8 cellular contexts compared by ENCODE assay signal in the genomic region with DNA sequence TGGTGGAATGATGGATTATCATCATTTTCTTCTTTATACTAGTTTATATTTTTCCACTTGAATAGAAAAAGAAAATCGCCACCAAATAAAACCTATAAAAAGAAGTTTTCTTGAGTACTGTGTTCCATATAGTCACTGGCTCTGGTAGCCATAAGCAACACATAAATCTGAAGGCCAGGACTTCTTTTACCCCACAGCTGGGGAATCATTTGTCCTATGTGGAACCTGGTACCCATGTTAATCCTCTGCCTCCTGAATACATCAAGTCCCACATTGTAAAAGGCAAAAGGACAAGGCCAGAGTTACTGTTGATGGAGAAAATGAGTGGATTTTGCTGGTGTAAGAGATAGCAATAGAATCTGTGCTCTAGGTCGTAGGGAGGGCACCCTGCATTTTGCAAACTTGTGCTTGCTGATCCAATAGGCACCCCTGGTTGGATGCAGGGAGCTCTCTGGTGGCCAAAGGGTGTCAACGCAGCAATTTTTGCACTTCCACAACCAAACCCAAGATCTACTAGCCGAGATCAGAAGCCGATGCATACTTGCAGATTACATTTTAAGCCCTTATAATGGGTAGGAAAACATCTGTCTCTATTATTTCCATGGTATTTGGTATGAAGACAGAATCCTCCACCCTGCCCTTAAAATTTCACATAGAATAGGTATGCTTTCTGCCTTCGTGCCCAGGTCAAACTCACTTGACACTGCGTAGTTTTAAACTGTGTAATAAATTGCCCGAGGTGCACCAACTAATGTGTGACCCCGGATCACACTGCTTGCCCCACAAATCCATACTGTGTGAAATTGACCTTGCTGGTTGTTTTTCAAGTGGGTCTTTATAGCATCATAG.
DNase-seq lines count a peak whose midpoint lies in the region; ATAC-seq and TF ChIP-seq lines count a peak whose summit lies in the region.

No MANE protein-coding gene starts in this region.

- CTCF ChIA-PET in CD4-positive, alpha-beta memory T cell (lab: Charles Lee; ENCODE audit: partially characterized antibody), result no interaction called here

- H2AFZ ChIP-seq in parathyroid adenoma, result no peak overlapping the region

- no peaks in the 10 kb centered on the region for H3K4me1 ChIP-seq in parathyroid adenoma
- no peaks in the 10 kb centered on the region for H3K4me1 ChIP-seq in CD4-positive, alpha-beta memory T cell (ENCODE audit: insufficient read depth, low read length)

- peaks cover 55% of the 10 kb centered on the region for H3K27me3 Mint-ChIP-seq in activated T-cell treated with anti-CD3 and anti-CD28 coated beads, Interleukin-2, amount 50 U/mL, for 24 hours
- H3K27me3 Mint-ChIP-seq in CD4-positive, alpha-beta memory T cell, result no peaks in the 10 kb centered on the region

- intact Hi-C loops in Right ventricle myocardium inferior (cut with DNase I), result loop anchor here (2.0 to 5.0 kb wide), 2 partner anchors 219 to 348 kb away; no protein-coding TSS in a partner anchor
- intact Hi-C loops in cardiac septum (cut with DNase I), result loop anchor here (5.0 kb wide), 3 partner anchors 54 to 349 kb away; a partner anchor contains a TSS
- intact Hi-C loops in CD4-positive, alpha-beta memory T cell (cut with micrococcal nuclease), result loop anchor here (2.0 kb wide), 1 partner anchor 348 kb away; no protein-coding TSS in a partner anchor

- H3K36me3 Mint-ChIP-seq in activated T-cell treated with anti-CD3 and anti-CD28 coated beads, Interleukin-2, amount 50 U/mL, for 24 hours (ENCODE audit: low read depth), result no peaks in the 10 kb centered on the region
- no peaks in the 10 kb centered on the region for H3K36me3 Mint-ChIP-seq in CD4-positive, alpha-beta memory T cell

- no peak overlapping the region for H3K4me2 ChIP-seq in parathyroid adenoma (ENCODE audit: low read length)

- no peaks in the 10 kb centered on the region for H3K9me3 ChIP-seq in parathyroid adenoma (ENCODE audit: control insufficient read depth, low read length)
- H3K9me3 ChIP-seq in CD4-positive, alpha-beta memory T cell (ENCODE audit: control insufficient read depth in 1 of 2, low read length in 2 of 2), result no peaks in the 10 kb centered on the region

- H3K27me3 ChIP-seq in parathyroid adenoma (ENCODE audit: control insufficient read depth, insufficient read depth, low read length), result no peaks in the 10 kb centered on the region
- no peaks in the 10 kb centered on the region for H3K27me3 ChIP-seq in CD4-positive, alpha-beta memory T cell (ENCODE audit: insufficient read depth, low read length)

- no peak overlapping the region for H3K27ac ChIP-seq in parathyroid adenoma
- no peak overlapping the region for H3K27ac ChIP-seq in CD4-positive, alpha-beta memory T cell (ENCODE audit: low read depth, low read length)

- no peaks in the 10 kb centered on the region for H3K79me2 ChIP-seq in parathyroid adenoma

- no peaks in the 10 kb centered on the region for H3K36me3 ChIP-seq in parathyroid adenoma (ENCODE audit: control insufficient read depth, insufficient read depth, low read length)
- H3K36me3 ChIP-seq in CD4-positive, alpha-beta memory T cell (ENCODE audit: insufficient read depth, low read length), result no peaks in the 10 kb centered on the region

- H3K4me3 ChIP-seq in foreskin fibroblast (ENCODE audit: low read depth in 1 of 2, low read length in 2 of 2) (peak overlapping the region; percentile 25 to 34), parathyroid adenoma (ENCODE audit: low read depth, low read length) (no peak overlapping the region)
- no peak overlapping the region for H3K4me3 ChIP-seq in CD4-positive, alpha-beta memory T cell (ENCODE audit: low read length in 2 of 2)

- no peak overlapping the region for H3K4me3 Mint-ChIP-seq in activated T-cell treated with anti-CD3 and anti-CD28 coated beads, Interleukin-2, amount 50 U/mL, for 24 hours
- no peak overlapping the region for H3K4me3 Mint-ChIP-seq in CD4-positive, alpha-beta memory T cell

- TF ChIP-seq CTCF in foreskin fibroblast (IDR thresholded peaks at IDR 0.05; ENCODE audit: low read depth, low read length) (peak; percentile 64), parathyroid adenoma (IDR thresholded peaks at IDR 0.05) (peak; percentile 63)

- DNase-seq in Right ventricle myocardium inferior (ENCODE audit: missing footprints), result peak; percentile 59
- no peak for DNase-seq in cardiac septum (ENCODE audit: low spot score)
- peak; percentile 61 for DNase-seq in NCI-H345 (lab: John Stamatoyannopoulos, UW)
- peak; percentile 35 for DNase-seq in activated T-cell treated with anti-CD3 and anti-CD28 coated beads, Interleukin-2, amount 50 U/mL, for 24 hours
- DNase-seq in foreskin fibroblast, result peak; percentile 62 to 88
- DNase-seq in CD4-positive, alpha-beta memory T cell, result no peak

- no peaks in the 10 kb centered on the region for H3K9me3 Mint-ChIP-seq in activated T-cell treated with anti-CD3 and anti-CD28 coated beads, Interleukin-2, amount 50 U/mL, for 24 hours
- H3K9me3 Mint-ChIP-seq in CD4-positive, alpha-beta memory T cell, result peaks cover 0 to 1% (median 0%) of the 10 kb centered on the region in 8 donors

- peaks cover 21% of the 10 kb centered on the region for H3K4me1 Mint-ChIP-seq in activated T-cell treated with anti-CD3 and anti-CD28 coated beads, Interleukin-2, amount 50 U/mL, for 24 hours (ENCODE audit: low read depth)
- H3K4me1 Mint-ChIP-seq in CD4-positive, alpha-beta memory T cell, result peaks cover 0 to 4% (median 3%) of the 10 kb centered on the region in 4 donors

- H3K9ac ChIP-seq in parathyroid adenoma, result no peak overlapping the region

- ATAC-seq in Right ventricle myocardium inferior, result peak; percentile 89
- ATAC-seq in HG03045 (IDR thresholded peaks at IDR 0.05; ENCODE audit: unreplicated experiment), result peak; percentile 60

- POLR2A ChIA-PET in CD4-positive, alpha-beta memory T cell (lab: Charles Lee; ENCODE audit: partially characterized antibody), result no interaction called here

- H3K27ac Mint-ChIP-seq in activated T-cell treated with anti-CD3 and anti-CD28 coated beads, Interleukin-2, amount 50 U/mL, for 24 hours, result no peak overlapping the region
- H3K27ac Mint-ChIP-seq in CD4-positive, alpha-beta memory T cell, result no peak overlapping the region

Comparison
In these comparisons a context has a peak if more than half of its experiments do, and no peak if none do; other contexts are left out.
1. DNase-seq: peak in Right ventricle myocardium inferior (single experiment), NCI-H345 (single experiment), activated T-cell treated with anti-CD3 and anti-CD28 coated beads, Interleukin-2, amount 50 U/mL, for 24 hours (single experiment) and foreskin fibroblast (2 of 2); none in cardiac septum (single experiment) and CD4-positive, alpha-beta memory T cell (0 of 5).
2. H3K4me3 ChIP-seq: peak in foreskin fibroblast (2 of 2); none in parathyroid adenoma (single experiment) and CD4-positive, alpha-beta memory T cell (0 of 2).